Comparison of ENCODE assay signal across 9 cellular contexts in genomic region chr6:1607557-1608221, GRCh38. TPM values are rescaled to one million over a fixed set of nuclear protein-coding genes. Genes with fewer than 3 reads are reported as not detected.
DNase-seq lines count a peak whose midpoint lies in the region; ATAC-seq, FAIRE-seq and TF ChIP-seq lines count a peak whose summit lies in the region.
"Had no signal": no experiment of that assay in that cellular context is flagged by ENCODE, and none has a peak within 500 bp of the region (broad histone marks: within the 10 kb centered on the region; RNA-seq: fewer than 3 reads in every experiment).

No MANE protein-coding gene starts in this region.

- intact Hi-C loops in psoas muscle (cut with DNase I) = loop anchor here (2.0 to 10.0 kb wide), 4 partner anchors 497 to 1137 kb away; no protein-coding TSS in a partner anchor

- H3K9me3 ChIP-seq in H1 (ENCODE audit: insufficient read depth in 2 of 2, low read depth in 1 of 2, low read length in 1 of 2) = no peaks in the 10 kb centered on the region; a peak in 1 of 4 replicates
- no peaks in the 10 kb centered on the region for H3K9me3 ChIP-seq in psoas muscle

- peak overlapping the region; percentile 91 for H2BK12ac ChIP-seq in H1 (ENCODE audit: low read depth, low read length)

- H4K20me1 ChIP-seq in H1 (replicated peaks in 1 of 2; ENCODE audit: control insufficient read depth in 1 of 2, insufficient read depth in 2 of 2, low read length in 2 of 2) = peaks cover 9 to 17% of the 10 kb centered on the region in 2 experiments

- no peak overlapping the region for H4K8ac ChIP-seq in H1 (ENCODE audit: extremely low read depth, insufficient read depth, low read length)

- H3K23ac ChIP-seq in H1 (ENCODE audit: insufficient read length) = no peak overlapping the region

- 1% methylated on average over 31 of the region's 31 CpGs; no CpG with 5 or more reads in 1 of the 2 experiments for WGBS in H1 (ENCODE audit: extremely low coverage in 1 of 2, insufficient coverage in 1 of 2, insufficient read length in 1 of 2, insufficient replicate concordance in 2 of 2, low coverage in 1 of 2, low lambda C conversion rate in 2 of 2, missing lambda C conversion rate in 1 of 2), 2 experiments
- 25 to 31% (median 25%) methylated on average over 31 of the region's 31 CpGs for WGBS in psoas muscle, 3 donors

- POLR2A ChIA-PET in H1 (lab: Charles Lee; ENCODE audit: partially characterized antibody) = interaction anchor here (0.9 to 3.1 kb wide), 6 partner anchors 10 to 746 kb away, joined by 3 to 18 read pairs (median 4); no protein-coding TSS in a partner anchor

- H3K9ac ChIP-seq in H1 (replicated peaks in 1 of 4; ENCODE audit: extremely low read depth in 1 of 4, low read depth in 3 of 4, low read length in 3 of 4) = no peak overlapping the region; a peak in 1 of 7 replicates

- H2BK20ac ChIP-seq in H1 (ENCODE audit: low read length) = peak overlapping the region; percentile 75

- no peak for TF ChIP-seq POLR2A in H1 (IDR thresholded peaks at IDR 0.05; ENCODE audit: control extremely low read depth in 1 of 2, low read depth in 2 of 2, low read length in 2 of 2)
- TF ChIP-seq POLR2A in GM18505 (IDR thresholded peaks at IDR 0.05; ENCODE audit: borderline replicate concordance, extremely low read depth, insufficient read depth, insufficient read length) = no peak

- FAIRE-seq in H1 (lab: Jason Lieb, UNC) = peak; percentile 24

- H3K23me2 ChIP-seq in H1 (ENCODE audit: low read depth, low read length) = peaks cover 24% of the 10 kb centered on the region; the same call in 1 of the 2 replicates

- TF ChIP-seq RAD21 in H1 (IDR thresholded peaks at IDR 0.05 in 1 of 2, conservative IDR thresholded peaks at IDR 0.05 in 1 of 2; ENCODE audit: low read depth in 2 of 2, low read length in 2 of 2) = no peak; a peak in 1 of 4 replicates

- H3K79me2 ChIP-seq in H1 (ENCODE audit: control insufficient read depth in 1 of 2, insufficient read depth in 2 of 2, low read length in 2 of 2) = no peaks in the 10 kb centered on the region

- H2BK120ac ChIP-seq in H1 (replicated peaks; ENCODE audit: low read depth, low read length) = no peak overlapping the region

- ATAC-seq in psoas muscle (no peak), HG03025 (IDR thresholded peaks at IDR 0.05; ENCODE audit: low FRiP score, unreplicated experiment) (no peak), GM18505 (IDR thresholded peaks at IDR 0.05; ENCODE audit: unreplicated experiment) (no peak)

- TF ChIP-seq EP300 in H1 (IDR thresholded peaks at IDR 0.05; ENCODE audit: borderline replicate concordance in 1 of 2, low read depth in 2 of 2, low read length in 2 of 2) = peak in 1 of 2 experiments; percentile 56; a peak in 1 of 3 replicates

- H3K27me3 ChIP-seq in H1 (replicated peaks in 1 of 4; ENCODE audit: control insufficient read depth in 3 of 4, extremely low read depth in 1 of 4, insufficient read depth in 3 of 4, low read length in 3 of 4) (peaks cover 70 to 100% (median 90%) of the 10 kb centered on the region in 4 experiments), psoas muscle (ENCODE audit: insufficient read depth in 3 of 3, low read length in 2 of 3) (peaks cover 0 to 89% (median 47%) of the 10 kb centered on the region in 3 donors)

- H2BK5ac ChIP-seq in H1 (ENCODE audit: low read depth, low read length) = no peak overlapping the region; the same call in 1 of the 2 replicates

- no peak overlapping the region for H4K5ac ChIP-seq in H1 (ENCODE audit: insufficient read length, low read depth, low read length)

- no peak overlapping the region for H4K91ac ChIP-seq in H1 (replicated peaks; ENCODE audit: insufficient read length, low read length)

- no peaks in the 10 kb centered on the region for H3K79me1 ChIP-seq in H1 (ENCODE audit: low read depth, low read length)

- TF ChIP-seq CTCF in H1 (IDR thresholded peaks at IDR 0.05; ENCODE audit: control extremely low read depth in 1 of 3, insufficient read depth in 1 of 3, low read depth in 1 of 3, low read length in 3 of 3) (no peak), psoas muscle (IDR thresholded peaks at IDR 0.05) (no peak)

- H3K4ac ChIP-seq in H1 (replicated peaks; ENCODE audit: insufficient read length, low read depth, low read length) = no peak overlapping the region

- H3K27ac ChIP-seq in H1 (ENCODE audit: low read depth, low read length) = no peak overlapping the region
- no peak overlapping the region for H3K27ac ChIP-seq in psoas muscle

- peak overlapping the region; percentile 19 to 59 (median 28); a peak in 6 of 8 replicates for H3K4me3 ChIP-seq in H1 (ENCODE audit: extremely low read depth in 1 of 4, insufficient read depth in 2 of 4, low read depth in 3 of 4, low read length in 4 of 4)
- peak overlapping the region; percentile 78 for H3K4me3 ChIP-seq in psoas muscle

- no peak overlapping the region for H2AK5ac ChIP-seq in H1 (ENCODE audit: low read depth, low read length)

- peak overlapping the region; percentile 81 to 93 for H3K4me2 ChIP-seq in H1 (ENCODE audit: insufficient read depth in 1 of 2, low read depth in 2 of 2, low read length in 2 of 2)

- CTCF ChIA-PET in H1 (lab: Charles Lee; ENCODE audit: partially characterized antibody) = interaction anchor here (0.9 to 4.5 kb wide), 10 partner anchors 8 to 746 kb away, joined by 3 to 37 read pairs (median 4); no protein-coding TSS in a partner anchor

- H3K14ac ChIP-seq in H1 (ENCODE audit: insufficient read length) = no peak overlapping the region

- peaks cover 14 to 51% (median 23%) of the 10 kb centered on the region in 4 experiments for H3K4me1 ChIP-seq in H1 (replicated peaks in 1 of 4; ENCODE audit: control insufficient read depth in 3 of 4, insufficient read depth in 4 of 4, low read length in 3 of 4)
- H3K4me1 ChIP-seq in psoas muscle = peaks cover 19% of the 10 kb centered on the region

- H3K36me3 ChIP-seq in H1 (ENCODE audit: control insufficient read depth in 2 of 4, insufficient read depth in 4 of 4, low read length in 3 of 4) = peaks cover 0 to 21% (median 0%) of the 10 kb centered on the region in 4 experiments; a peak in 1 of 8 replicates
- H3K36me3 ChIP-seq in psoas muscle (ENCODE audit: insufficient read depth in 1 of 2, low read depth in 1 of 2) = no peaks in the 10 kb centered on the region

- no peak overlapping the region for H2AFZ ChIP-seq in H1 (ENCODE audit: low read length)

- no peak overlapping the region for H2BK15ac ChIP-seq in H1 (ENCODE audit: low read length)

- peak overlapping the region; percentile 88 for H3K18ac ChIP-seq in H1 (ENCODE audit: extremely low read depth, low read length)

- DNase-seq in NCI-H82 (lab: John Stamatoyannopoulos, UW) (peak; percentile 75), NCI-H82 treated with DMSO at 0.1 percent for 48 hours (lab: John Stamatoyannopoulos, UW; ENCODE audit: unreplicated experiment) (no peak), NCI-H510A (lab: John Stamatoyannopoulos, UW) (peak; percentile 26), H1 (ENCODE audit: low read depth in 1 of 2, low spot score in 2 of 2) (peak; percentile 75 to 82), psoas muscle (peak in 1 of 2 donors; percentile 46), foreskin melanocyte (no peak)
- DNase-seq: NCI-H2107 had no signal

- no peak overlapping the region for H3K56ac ChIP-seq in H1 (replicated peaks; ENCODE audit: insufficient read length, low read depth, low read length)

TF ChIP-seq in H1, 55 proteins besides CTCF, POLR2A, EP300 and RAD21 (continues in another document):
- TF ChIP-seq CEBPB (IDR thresholded peaks at IDR 0.05; ENCODE audit: low read depth, low read length) (peak; percentile 90), ZNF274 (IDR thresholded peaks at IDR 0.05; ENCODE audit: borderline replicate concordance, extremely low read depth, low read length) (no peak), SUZ12 (IDR thresholded peaks at IDR 0.05; ENCODE audit: low read length) (no peak), SP2 (IDR thresholded peaks at IDR 0.05; ENCODE audit: low read length) (no peak), USF2 (IDR thresholded peaks at IDR 0.05; ENCODE audit: low read length) (no peak), KDM4A (IDR thresholded peaks at IDR 0.05; ENCODE audit: low read depth, low read length, severe bottlenecking) (peak; percentile 63), CHD2 (IDR thresholded peaks at IDR 0.05; ENCODE audit: low read length) (0 out of 2 replicates have a peak, but pooled peaks have one; percentile 43), SIN3A (conservative IDR thresholded peaks at IDR 0.05 in 1 of 2, IDR thresholded peaks at IDR 0.05 in 1 of 2; ENCODE audit: low read depth in 1 of 2, low read length in 2 of 2) (0 out of 4 replicates have a peak, but pooled peaks of 1 of the 2 experiments have one; percentile 35), CTBP2 (IDR thresholded peaks at IDR 0.05; ENCODE audit: borderline replicate concordance, insufficient read depth, insufficient read length, low read length) (no peak), CREB1 (IDR thresholded peaks at IDR 0.05) (no peak), YY1 (IDR thresholded peaks at IDR 0.05; ENCODE audit: low read depth, low read length) (peak; percentile 74), ASH2L (IDR thresholded peaks at IDR 0.05; ENCODE audit: low read length) (peak; percentile 52), MAX (IDR thresholded peaks at IDR 0.05) (peak; percentile 72), BRCA1 (IDR thresholded peaks at IDR 0.05; ENCODE audit: low read depth, low read length) (no peak), SP1 (IDR thresholded peaks at IDR 0.05; ENCODE audit: low read depth, low read length) (peak; percentile 75; the same call in 1 of the 2 replicates)

RNA-seq across cellular contexts. Expression of gene FOXC1, which starts 2.0 kb away (rescaled TPM):
- total RNA-seq in H1 (2021; fragmentation: NEBNext Ultra II Directional; extraction: Animal tissue kit (Norgen Biotek cat#: 25700)) = 0.13 and 0.22 TPM in 2 replicates
- polyA plus RNA-seq in H1 (2011; rRNA removed) = 0.05 TPM in 1 of 2 replicates, not detected in the other
- polyA plus RNA-seq in H1 (2011; cell fraction: cytosol; rRNA removed) = 0.09 TPM
- polyA plus RNA-seq in H1 (2011; cell fraction: nucleus; rRNA removed) = 0.03 TPM
- polyA plus RNA-seq in H1 (2012, experiment 1 of 2) = 0.05 to 0.07 TPM in 2 of 4 replicates, not detected in the others
- 0.13 TPM for polyA plus RNA-seq in H1 (2012, experiment 2 of 2)
- polyA plus RNA-seq in H1 (2013, experiment 1 of 2) = 0.10 TPM
- polyA plus RNA-seq in H1 (2013, experiment 2 of 2) = 0.06 TPM
- polyA minus RNA-seq in H1 (2011; rRNA and poly(A)+ RNA removed) = 0.10 TPM in 1 of 2 replicates, not detected in the other
- not detected for polyA minus RNA-seq in H1 (2011; cell fraction: cytosol; rRNA and poly(A)+ RNA removed)
- 0.40 TPM for polyA minus RNA-seq in H1 (2011; cell fraction: nucleus; rRNA and poly(A)+ RNA removed)
- total RNA-seq in psoas muscle = 1 to 10 TPM; 1.5 to 2.7 (median 2.0) TPM
- polyA plus RNA-seq in psoas muscle = 1 to 10 TPM in 2 of 3 donors, under 1 TPM in 1; 0.90 to 1.3 (median 1.1) TPM

Comparison
In these comparisons a context has a peak if more than half of its experiments do, and no peak if none do; other contexts are left out.
1. DNase-seq: peak in NCI-H82 (single experiment), NCI-H510A (single experiment) and H1 (2 of 2); none in NCI-H82 treated with DMSO at 0.1 percent for 48 hours (single experiment) and foreskin melanocyte (single experiment).